In the genomic region with DNA sequence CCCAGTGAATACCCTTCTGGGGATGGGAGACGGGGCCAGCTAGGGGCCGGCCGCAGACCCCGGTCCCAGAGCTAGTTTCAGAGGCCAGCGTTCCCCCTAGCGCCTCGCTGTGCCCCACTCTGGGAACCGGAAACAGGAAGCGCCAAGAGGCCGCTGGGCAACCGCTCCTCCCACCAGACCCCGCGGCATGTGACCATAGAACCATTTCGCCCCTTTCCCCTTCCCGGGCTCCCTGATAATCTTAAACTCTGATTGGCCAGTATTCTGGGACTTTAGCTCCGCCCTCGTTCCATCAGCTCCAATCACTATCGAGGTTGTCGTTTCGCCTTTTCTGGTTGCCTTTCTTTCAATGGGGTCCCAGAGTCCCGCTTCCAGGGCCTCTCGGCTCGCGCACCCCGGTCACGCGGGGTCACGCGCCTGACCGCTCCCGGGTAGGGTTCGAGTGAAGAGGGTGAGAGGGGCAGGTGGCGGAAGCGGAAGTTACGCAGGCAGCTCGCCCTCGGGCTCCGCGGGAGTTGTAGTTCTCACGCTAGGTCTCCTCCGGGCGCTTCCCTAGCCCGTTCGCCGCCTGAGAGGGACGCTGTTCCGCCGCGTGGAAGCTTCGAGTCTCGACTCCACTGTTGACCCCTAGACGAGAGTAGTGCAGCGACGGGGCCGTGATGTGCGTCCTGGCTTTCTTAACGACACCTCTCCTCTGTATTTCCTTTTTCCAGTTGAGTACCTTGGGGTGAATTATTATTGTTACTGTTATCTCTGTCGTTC, we compare ENCODE assay signal across 8 cellular contexts. TPM values are rescaled to one million over a fixed set of nuclear protein-coding genes. Genes with fewer than 3 reads are reported as not detected.
DNase-seq lines count a peak whose midpoint lies in the region; ATAC-seq and TF ChIP-seq lines count a peak whose summit lies in the region.

A gene (minus strand): TSS at position 121 of the 762 bp plus-strand sequence. CDS start 3,241 bp downstream, outside the sequence.

- DNase-seq in NCI-H1694 (lab: John Stamatoyannopoulos, UW) (peak; percentile 98), amniotic stem cell (lab: John Stamatoyannopoulos, UW) (peak; percentile 95), left cardiac atrium (peak; percentile 95), posterior vena cava (ENCODE audit: low spot score) (peak; percentile 98), upper lobe of right lung (peak; percentile 97)

- H3K9me3 Mint-ChIP-seq in T-helper 1 cell treated with Interleukin-12 subunit alpha and Interleukin-12 subunit beta and Interleukin-4 antibody, amounts not matched to agents 30 μg/mL and 1 μg/mL, for 36 hours, result peaks cover 20% of the 10 kb centered on the region

- H3K4me3 Mint-ChIP-seq in T-helper 1 cell treated with Interleukin-12 subunit alpha and Interleukin-12 subunit beta and Interleukin-4 antibody, amounts not matched to agents 30 μg/mL and 1 μg/mL, for 36 hours, result peak within 1 kb of the TSS; percentile 99

- H3K36me3 ChIP-seq in upper lobe of right lung, result peaks cover 18% of the 10 kb centered on the region

- peak within 1 kb of the TSS; percentile 93 for H3K27ac Mint-ChIP-seq in T-helper 1 cell treated with Interleukin-12 subunit alpha and Interleukin-12 subunit beta and Interleukin-4 antibody, amounts not matched to agents 30 μg/mL and 1 μg/mL, for 36 hours

- no peaks in the 10 kb centered on the region for H3K27me3 Mint-ChIP-seq in T-helper 1 cell treated with Interleukin-12 subunit alpha and Interleukin-12 subunit beta and Interleukin-4 antibody, amounts not matched to agents 30 μg/mL and 1 μg/mL, for 36 hours (ENCODE audit: low read depth)

- H3K4me1 ChIP-seq in upper lobe of right lung, result peaks cover 24% of the 10 kb centered on the region

- intact Hi-C loops in left cardiac atrium (cut with DNase I) (loop anchor here (5.0 to 10.0 kb wide), 2 partner anchors 85 to 88 kb away; no protein-coding TSS in a partner anchor), posterior vena cava (cut with DNase I) (loop anchor here in 1 of 2 donors (10.0 kb wide), 1 partner anchor 85 kb away; no protein-coding TSS in a partner anchor), upper lobe of right lung (cut with DNase I) (loop anchor here (10.0 kb wide), 1 partner anchor 85 kb away; no protein-coding TSS in a partner anchor)

- peak; percentile 89 for TF ChIP-seq POLR2A in GM15510 (IDR thresholded peaks at IDR 0.05; ENCODE audit: borderline replicate concordance, extremely low read depth, insufficient read length)

- peak within 1 kb of the TSS; percentile 95 for H3K4me3 ChIP-seq in upper lobe of right lung

- ATAC-seq in HG02885 (IDR thresholded peaks at IDR 0.05; ENCODE audit: poor library complexity, unreplicated experiment) (peak; percentile 80), left cardiac atrium (peak; percentile 95 to 97), upper lobe of right lung (peak; percentile 95)

- peak within 1 kb of the TSS; percentile 99 for H3K27ac ChIP-seq in upper lobe of right lung

- peak; percentile 60 for TF ChIP-seq CTCF in upper lobe of right lung (IDR thresholded peaks at IDR 0.05)

- peaks cover 30% of the 10 kb centered on the region for H3K36me3 Mint-ChIP-seq in T-helper 1 cell treated with Interleukin-12 subunit alpha and Interleukin-12 subunit beta and Interleukin-4 antibody, amounts not matched to agents 30 μg/mL and 1 μg/mL, for 36 hours (ENCODE audit: low read depth)

- no peaks in the 10 kb centered on the region for H3K9me3 ChIP-seq in upper lobe of right lung

- peaks cover 67% of the 10 kb centered on the region for H3K4me1 Mint-ChIP-seq in T-helper 1 cell treated with Interleukin-12 subunit alpha and Interleukin-12 subunit beta and Interleukin-4 antibody, amounts not matched to agents 30 μg/mL and 1 μg/mL, for 36 hours (ENCODE audit: low read depth)

- no peaks in the 10 kb centered on the region for H3K27me3 ChIP-seq in upper lobe of right lung

RNA-seq across cellular contexts. Expression of the gene that starts here (rescaled TPM):
- 100 to 1,000 TPM in 1 of 2 donors, 10 to 100 TPM in 1; 90.0 to 104 TPM for total RNA-seq in left cardiac atrium
- total RNA-seq in posterior vena cava, result 10 to 100 TPM; 78.4 to 83.6 TPM
- 176 TPM for total RNA-seq in upper lobe of right lung

Comparison
In these comparisons a context has a peak if more than half of its experiments do, and no peak if none do; other contexts are left out.
1. Peak in every context shown above with its lines: DNase-seq, ATAC-seq, H3K4me3 ChIP-seq and H3K27ac ChIP-seq.